ENCODE assay signal across 8 cellular contexts in genomic region chr4:98260047-98260578, GRCh38. TPM values are rescaled to one million over a fixed set of nuclear protein-coding genes. Genes with fewer than 3 reads are reported as not detected.
DNase-seq lines count a peak whose midpoint lies in the region; ATAC-seq and TF ChIP-seq lines count a peak whose summit lies in the region.

No MANE protein-coding gene starts in this region.

- 0 to 4% methylated on average over 8 to 24 of the region's 24 CpGs for WGBS in endodermal cell (ENCODE audit: insufficient coverage in 1 of 2, insufficient read length in 1 of 2), 2 experiments

- peak overlapping the region; percentile 92 for H3K9ac ChIP-seq in endodermal cell (ENCODE audit: extremely low read depth, low read length, poor library complexity, severe bottlenecking)
- H3K9ac ChIP-seq in stomach smooth muscle (ENCODE audit: low read length in 2 of 2) = peak overlapping the region; percentile 93 to 95

- H3K4me1 ChIP-seq in endodermal cell (ENCODE audit: control insufficient read depth, insufficient read depth, low read length) (no peaks in the 10 kb centered on the region), stomach smooth muscle (ENCODE audit: control insufficient read depth, insufficient read depth, low read length) (peaks cover 8% of the 10 kb centered on the region)

- no peaks in the 10 kb centered on the region for H3K36me3 Mint-ChIP-seq in endodermal cell (ENCODE audit: low read depth)

- H3K4me1 Mint-ChIP-seq in endodermal cell = peaks cover 20% of the 10 kb centered on the region

- H3K27ac Mint-ChIP-seq in endodermal cell = peak overlapping the region; percentile 98

- peak overlapping the region; percentile 93 for H3K4me3 Mint-ChIP-seq in endodermal cell

- no peaks in the 10 kb centered on the region for H3K27me3 Mint-ChIP-seq in endodermal cell (ENCODE audit: insufficient read depth)

- TF ChIP-seq CTCF in WI38 (IDR thresholded peaks at IDR 0.05; ENCODE audit: low read depth, low read length) (no peak), endodermal cell (conservative IDR thresholded peaks at IDR 0.05) (no peak)

- no peak for DNase-seq in Jurkat, Clone E6-1 (ENCODE audit: low read depth, low spot score)
- peak; percentile 87 for DNase-seq in endodermal cell
- DNase-seq in middle frontal gyrus (ENCODE audit: extremely low spot score, low spot score) = peak; percentile 6
- no peak for DNase-seq in T1000 (lab: John Stamatoyannopoulos, UW)

- no peaks in the 10 kb centered on the region for H3K9me3 ChIP-seq in endodermal cell (ENCODE audit: control insufficient read depth, low read length)
- H3K9me3 ChIP-seq in stomach smooth muscle (ENCODE audit: control insufficient read depth in 2 of 2, low read length in 2 of 2) = no peaks in the 10 kb centered on the region

- peak overlapping the region; percentile 77 for H3K4me3 ChIP-seq in GM08714 (ENCODE audit: low read length)
- H3K4me3 ChIP-seq in Jurkat, Clone E6-1 (ENCODE audit: low read length) = peak overlapping the region; percentile 89
- H3K4me3 ChIP-seq in WI38 (ENCODE audit: low read depth, low read length) = peak overlapping the region; percentile 77
- H3K4me3 ChIP-seq in endodermal cell (ENCODE audit: low read length) = peak overlapping the region; percentile 90
- H3K4me3 ChIP-seq in stomach smooth muscle (ENCODE audit: low read length in 2 of 2) = peak overlapping the region; percentile 89 to 91

- H3K9me3 Mint-ChIP-seq in endodermal cell = no peaks in the 10 kb centered on the region

- H3K27me3 ChIP-seq in endodermal cell (ENCODE audit: control insufficient read depth, insufficient read depth, low read length, poor library complexity, severe bottlenecking) = no peaks in the 10 kb centered on the region
- no peaks in the 10 kb centered on the region for H3K27me3 ChIP-seq in stomach smooth muscle (ENCODE audit: control insufficient read depth in 1 of 2, insufficient read depth in 2 of 2, low read length in 2 of 2)

- peak; percentile 17 for ATAC-seq in GM21825 (IDR thresholded peaks at IDR 0.05; ENCODE audit: unreplicated experiment)

- no peaks in the 10 kb centered on the region for H3K36me3 ChIP-seq in endodermal cell (ENCODE audit: control insufficient read depth, insufficient read depth, low read length)
- no peaks in the 10 kb centered on the region for H3K36me3 ChIP-seq in stomach smooth muscle (ENCODE audit: control insufficient read depth in 2 of 2, insufficient read depth in 2 of 2, low read length in 2 of 2)

- H3K27ac ChIP-seq in endodermal cell (ENCODE audit: low read depth, low read length) (peak overlapping the region; percentile 92), stomach smooth muscle (ENCODE audit: low read length) (peak overlapping the region; percentile 93)

RNA-seq across cellular contexts. Expression of gene RAP1GDS1, which starts 1.1 kb away (rescaled TPM):
- polyA plus RNA-seq in Jurkat, Clone E6-1 (2012; ENCODE audit: insufficient read depth, insufficient read length) = 107 TPM
- 10 to 100 TPM; 34.0 to 37.9 TPM for total RNA-seq in endodermal cell
- polyA plus RNA-seq in endodermal cell (2013, experiment 1 of 2) = 40.6 TPM
- 38.8 TPM for polyA plus RNA-seq in endodermal cell (2013, experiment 2 of 2)

Comparison
In these comparisons a context has a peak if more than half of its experiments do, and no peak if none do; other contexts are left out.
1. DNase-seq: peak in endodermal cell (single experiment) and middle frontal gyrus (single experiment); none in Jurkat, Clone E6-1 (single experiment) and T1000 (single experiment).
2. Peak in every context shown above with its lines, with median percentiles within 50 percentile points of each other: H3K4me3 ChIP-seq.